In the genomic region with DNA sequence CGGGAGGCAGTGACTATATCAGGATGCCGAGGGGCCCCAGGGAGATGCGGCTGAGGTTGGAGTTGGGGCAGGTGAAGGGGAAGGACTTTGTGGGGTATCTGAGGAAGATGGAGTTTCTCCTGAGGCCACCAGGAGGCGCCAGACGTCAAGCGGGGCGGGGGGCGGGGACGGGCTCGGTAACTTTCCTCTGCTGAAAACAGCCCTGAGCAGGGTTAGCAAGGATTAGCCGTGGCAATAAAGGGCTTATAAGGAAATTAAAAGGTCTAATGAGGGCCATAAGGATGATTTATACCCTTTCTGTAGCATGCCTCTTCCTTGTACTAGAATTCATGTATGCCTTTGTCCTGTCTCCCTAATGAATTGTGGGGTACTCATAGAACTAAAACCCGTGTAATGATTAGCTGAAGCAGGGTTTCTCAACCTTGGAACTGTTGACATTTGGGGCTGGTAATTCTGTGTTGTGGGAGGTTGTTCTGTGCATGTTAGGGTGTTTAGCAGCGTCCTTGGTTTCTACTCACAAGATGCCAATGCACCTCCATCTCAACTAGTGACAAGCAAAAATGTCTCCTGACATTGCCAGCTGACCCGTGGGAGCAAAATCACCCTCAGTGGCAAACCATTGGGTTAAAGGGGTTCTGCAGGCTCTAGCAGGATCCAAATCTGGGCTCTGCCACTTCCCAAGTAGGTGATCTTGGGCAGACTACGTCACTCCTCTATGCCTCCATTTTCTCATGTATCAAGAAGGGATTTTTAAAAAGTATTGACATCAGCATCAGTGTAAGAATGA, we compare ENCODE assay signal across 8 cellular contexts.
DNase-seq lines count a peak whose midpoint lies in the region; ATAC-seq and TF ChIP-seq lines count a peak whose summit lies in the region.

No MANE protein-coding gene starts in this region.

- no peaks in the 10 kb centered on the region for H3K36me3 Mint-ChIP-seq in stimulated activated naive B cell treated with anti-CD40 and anti-IgM and Interleukin-4, amounts not matched to agents 10 μg/mL and 1 μg/mL and 100 μg/mL, for 72 hours

- ATAC-seq in stimulated activated naive B cell treated with anti-CD40 and anti-IgM and Interleukin-4, amounts not matched to agents 10 μg/mL and 1 μg/mL and 100 μg/mL, for 72 hours (replicated peaks) = peak; percentile 75 to 78

- H3K27ac ChIP-seq in coronary artery = no peak overlapping the region

- no peaks in the 10 kb centered on the region for H3K9me3 Mint-ChIP-seq in stimulated activated naive B cell treated with anti-CD40 and anti-IgM and Interleukin-4, amounts not matched to agents 10 μg/mL and 1 μg/mL and 100 μg/mL, for 72 hours

- peak overlapping the region; percentile 30 for H3K4me3 ChIP-seq in coronary artery

- peaks cover 35 to 53% of the 10 kb centered on the region in 2 donors for H3K4me1 Mint-ChIP-seq in stimulated activated naive B cell treated with anti-CD40 and anti-IgM and Interleukin-4, amounts not matched to agents 10 μg/mL and 1 μg/mL and 100 μg/mL, for 72 hours

- peak overlapping the region; percentile 62 for H3K27ac Mint-ChIP-seq in stimulated activated naive B cell treated with anti-CD40 and anti-IgM and Interleukin-4, amounts not matched to agents 10 μg/mL and 1 μg/mL and 100 μg/mL, for 72 hours

- peak overlapping the region; percentile 42 to 66 for H3K4me3 Mint-ChIP-seq in stimulated activated naive B cell treated with anti-CD40 and anti-IgM and Interleukin-4, amounts not matched to agents 10 μg/mL and 1 μg/mL and 100 μg/mL, for 72 hours

- DNase-seq in NCI-H2227 (lab: John Stamatoyannopoulos, UW; ENCODE audit: unreplicated experiment) = peak; percentile 4
- no peak for DNase-seq in NCI-H2227 treated with DMSO at 0.1 percent for 48 hours (lab: John Stamatoyannopoulos, UW)
- peak; percentile 35 for DNase-seq in M059J (ENCODE audit: low read depth)
- peak; percentile 21 to 26 for DNase-seq in activated CD4-positive, alpha-beta T cell treated with anti-CD3 and anti-CD28 coated beads for 4 hours
- no peak for DNase-seq in coronary artery (ENCODE audit: low spot score)
- peak; percentile 25 for DNase-seq in midbrain (lab: John Stamatoyannopoulos, UW)
- peak; percentile 24 for DNase-seq in stimulated activated naive B cell treated with anti-CD40 and anti-IgM and Interleukin-4, amounts not matched to agents 10 μg/mL and 1 μg/mL and 100 μg/mL, for 72 hours
- DNase-seq in COR-L47 (lab: John Stamatoyannopoulos, UW) = no peak

- peaks cover 4 to 12% of the 10 kb centered on the region in 2 donors for H3K27me3 Mint-ChIP-seq in stimulated activated naive B cell treated with anti-CD40 and anti-IgM and Interleukin-4, amounts not matched to agents 10 μg/mL and 1 μg/mL and 100 μg/mL, for 72 hours

- TF ChIP-seq CTCF in coronary artery (IDR thresholded peaks at IDR 0.05) = peak; percentile 81

Comparison
In these comparisons a context has a peak if more than half of its experiments do, and no peak if none do; other contexts are left out.
1. DNase-seq: peak in NCI-H2227 (single experiment), M059J (single experiment), activated CD4-positive, alpha-beta T cell treated with anti-CD3 and anti-CD28 coated beads for 4 hours (2 of 2), midbrain (single experiment) and stimulated activated naive B cell treated with anti-CD40 and anti-IgM and Interleukin-4, amounts not matched to agents 10 μg/mL and 1 μg/mL and 100 μg/mL, for 72 hours (single experiment); none in NCI-H2227 treated with DMSO at 0.1 percent for 48 hours (single experiment), coronary artery (single experiment) and COR-L47 (single experiment).